17 cellular contexts compared by ENCODE assay signal in the genomic region with DNA sequence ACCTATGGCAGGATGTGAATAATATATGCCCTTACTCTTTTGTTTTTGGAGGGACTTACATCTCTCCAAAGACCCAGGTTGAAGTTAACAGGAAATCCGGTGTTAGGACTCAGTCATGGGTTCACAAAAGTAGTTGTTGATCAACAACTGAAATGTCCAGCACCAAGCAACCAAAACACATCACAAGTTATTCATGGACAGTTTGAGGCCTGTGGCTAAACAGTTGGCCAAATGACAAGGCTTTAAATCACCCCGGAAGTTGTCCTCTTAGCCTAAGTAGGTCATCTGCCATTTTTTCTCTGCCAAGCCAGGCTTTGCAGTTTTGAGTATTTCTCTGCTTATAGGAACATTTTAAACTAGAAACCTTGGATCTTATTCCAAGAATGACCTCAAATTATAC.
DNase-seq lines count a peak whose midpoint lies in the region; ATAC-seq, FAIRE-seq and TF ChIP-seq lines count a peak whose summit lies in the region.
"Had no signal": no experiment of that assay in that cellular context is flagged by ENCODE, and none has a peak within 500 bp of the region (broad histone marks: within the 10 kb centered on the region; RNA-seq: fewer than 3 reads in every experiment).

No MANE protein-coding gene starts in this region.

- H3K9me3 Mint-ChIP-seq in CD4-positive, CD25-positive, alpha-beta regulatory T cell = no peaks in the 10 kb centered on the region
- H3K9me3 Mint-ChIP-seq in HFFc6 = no peaks in the 10 kb centered on the region
- no peaks in the 10 kb centered on the region for H3K9me3 Mint-ChIP-seq in astrocyte (ENCODE audit: unreplicated experiment)

- no peaks in the 10 kb centered on the region for H4K20me1 ChIP-seq in astrocyte (ENCODE audit: insufficient read depth, low read length)

- peak in 1 of 2 donors; percentile 15 for ATAC-seq in CD4-positive, CD25-positive, alpha-beta regulatory T cell (ENCODE audit: low read depth in 2 of 2)
- ATAC-seq in pancreas = no peak
- no peak for ATAC-seq in left colon

- peak overlapping the region; percentile 57 for H3K27ac ChIP-seq in CD4-positive, CD25-positive, alpha-beta regulatory T cell (ENCODE audit: insufficient read depth, low read length, poor library complexity, severe bottlenecking)
- H3K27ac ChIP-seq in astrocyte (ENCODE audit: low read depth, low read length) (no peak overlapping the region), mesenchymal stem cell (ENCODE audit: low read length, poor library complexity, severe bottlenecking) (no peak overlapping the region), pancreas (no peak overlapping the region)
- H3K27ac ChIP-seq: hepatocyte, ovary, VCaP had no signal

- H3K4me3 ChIP-seq in CD4-positive, CD25-positive, alpha-beta regulatory T cell (ENCODE audit: low read depth, low read length) = no peak overlapping the region
- no peak overlapping the region for H3K4me3 ChIP-seq in astrocyte (ENCODE audit: insufficient read depth, low read depth, low read length)
- H3K4me3 ChIP-seq in mesenchymal stem cell (ENCODE audit: insufficient read depth in 1 of 2, low read depth in 1 of 2, low read length in 2 of 2) = no peak overlapping the region
- no peak overlapping the region for H3K4me3 ChIP-seq in pancreas
- H3K4me3 ChIP-seq: hepatocyte, ovary had no signal

- no peak overlapping the region for H2BK120ac ChIP-seq in mesenchymal stem cell (ENCODE audit: low read depth, low read length)

- H3K14ac ChIP-seq in mesenchymal stem cell (ENCODE audit: low read length in 2 of 2) = no peak overlapping the region

- H3K23ac ChIP-seq in mesenchymal stem cell (ENCODE audit: low read length in 2 of 2) = no peak overlapping the region

- no peak overlapping the region for H3K18ac ChIP-seq in mesenchymal stem cell (ENCODE audit: low read depth in 1 of 2, low read length in 2 of 2)

- peaks cover 40% of the 10 kb centered on the region for H3K36me3 ChIP-seq in CD4-positive, CD25-positive, alpha-beta regulatory T cell (ENCODE audit: control insufficient read depth, insufficient read depth, low read length)
- H3K36me3 ChIP-seq in astrocyte (ENCODE audit: insufficient read depth, low read length) = no peaks in the 10 kb centered on the region
- H3K36me3 ChIP-seq in mesenchymal stem cell (ENCODE audit: control insufficient read depth in 1 of 2, insufficient read depth in 2 of 2, low read depth in 1 of 2, low read length in 2 of 2) = peaks cover 0 to 9% of the 10 kb centered on the region in 2 experiments
- H3K36me3 ChIP-seq in pancreas = no peaks in the 10 kb centered on the region
- H3K36me3 ChIP-seq: ovary had no signal

- H2BK12ac ChIP-seq in mesenchymal stem cell (ENCODE audit: low read length in 2 of 2) = no peak overlapping the region

- H4K8ac ChIP-seq in mesenchymal stem cell (ENCODE audit: low read length) = no peak overlapping the region

- TF ChIP-seq CTCF in HFFc6 (IDR thresholded peaks at IDR 0.05) (no peak), astrocyte (IDR thresholded peaks at IDR 0.05; ENCODE audit: insufficient read depth, low read depth, low read length) (no peak), pancreas (IDR thresholded peaks at IDR 0.05) (no peak)

- WGBS in mesenchymal stem cell = 87% methylated on average over 2 of the region's 2 CpGs
- WGBS in pancreas, 2 donors = 63 to 71% methylated on average over 2 of the region's 2 CpGs

- no peak overlapping the region for H4K91ac ChIP-seq in mesenchymal stem cell (ENCODE audit: low read length)

- H3K4ac ChIP-seq in mesenchymal stem cell (ENCODE audit: low read depth in 1 of 2, low read length in 2 of 2) = no peak overlapping the region

- H2BK5ac ChIP-seq in mesenchymal stem cell (ENCODE audit: low read depth, low read length, poor library complexity, severe bottlenecking) = no peak overlapping the region

- no peaks in the 10 kb centered on the region for H3K79me2 ChIP-seq in astrocyte (ENCODE audit: insufficient read depth, low read length)
- H3K79me2 ChIP-seq: hepatocyte had no signal

- no peak overlapping the region for H3K4me2 ChIP-seq in astrocyte (ENCODE audit: low read length)
- H3K4me2 ChIP-seq in mesenchymal stem cell (ENCODE audit: low read length, poor library complexity, severe bottlenecking) = no peak overlapping the region
- H3K4me2 ChIP-seq: hepatocyte had no signal

- H3K9me3 ChIP-seq in CD4-positive, CD25-positive, alpha-beta regulatory T cell (ENCODE audit: control insufficient read depth in 2 of 2, low read length in 2 of 2) = no peaks in the 10 kb centered on the region
- H3K9me3 ChIP-seq in astrocyte (ENCODE audit: insufficient read depth, low read depth, low read length) (no peaks in the 10 kb centered on the region), mesenchymal stem cell (ENCODE audit: control insufficient read depth, low read length) (no peaks in the 10 kb centered on the region), pancreas (no peaks in the 10 kb centered on the region)
- H3K9me3 ChIP-seq: ovary had no signal

- peak overlapping the region; percentile 65 to 89 (median 73) for H3K27ac Mint-ChIP-seq in CD4-positive, CD25-positive, alpha-beta regulatory T cell
- peak overlapping the region; percentile 34; the same call in 1 of the 2 replicates for H3K27ac Mint-ChIP-seq in HFFc6
- no peak overlapping the region for H3K27ac Mint-ChIP-seq in astrocyte (ENCODE audit: unreplicated experiment)

- H3K79me1 ChIP-seq in mesenchymal stem cell (replicated peaks; ENCODE audit: low read length, poor library complexity, severe bottlenecking) = no peaks in the 10 kb centered on the region

- no peak overlapping the region for H3K9ac ChIP-seq in astrocyte (ENCODE audit: low read length)
- H3K9ac ChIP-seq in mesenchymal stem cell (ENCODE audit: low read length) = peak overlapping the region; percentile 54

- H2AFZ ChIP-seq in astrocyte (ENCODE audit: low read depth, low read length) = no peak overlapping the region
- H2AFZ ChIP-seq in mesenchymal stem cell (ENCODE audit: low read depth, low read length) = no peak overlapping the region
- H2AFZ ChIP-seq: hepatocyte had no signal

- H3K4me3 Mint-ChIP-seq in CD4-positive, CD25-positive, alpha-beta regulatory T cell = peak overlapping the region in 1 of 4 donors; percentile 30
- H3K4me3 Mint-ChIP-seq in HFFc6 (no peak overlapping the region), astrocyte (ENCODE audit: unreplicated experiment) (no peak overlapping the region)

- intact Hi-C loops in pancreas (cut with DNase I) = no loop called here
- intact Hi-C loops in left colon (cut with DNase I, micrococcal nuclease) = no loop called here

- H3K4me1 ChIP-seq in CD4-positive, CD25-positive, alpha-beta regulatory T cell (ENCODE audit: control insufficient read depth, insufficient read depth, low read length, poor library complexity, severe bottlenecking) = peaks cover 44% of the 10 kb centered on the region
- H3K4me1 ChIP-seq in astrocyte (ENCODE audit: insufficient read depth, low read length) = no peaks in the 10 kb centered on the region
- peaks cover 4% of the 10 kb centered on the region for H3K4me1 ChIP-seq in mesenchymal stem cell (ENCODE audit: control insufficient read depth, insufficient read depth, low read depth, low read length)
- H3K4me1 ChIP-seq in pancreas = no peaks in the 10 kb centered on the region

- FAIRE-seq in astrocyte (lab: Jason Lieb, UNC) = no peak
- no peak for FAIRE-seq in pancreas (lab: Jason Lieb, UNC)

- H2AK5ac ChIP-seq in mesenchymal stem cell (ENCODE audit: low read length, severe bottlenecking) = no peak overlapping the region

- peaks cover 4% of the 10 kb centered on the region for H3K27me3 Mint-ChIP-seq in CD4-positive, CD25-positive, alpha-beta regulatory T cell
- H3K27me3 Mint-ChIP-seq in HFFc6 (ENCODE audit: insufficient read depth) (peaks cover 2% of the 10 kb centered on the region; the same call in 1 of the 2 replicates), astrocyte (ENCODE audit: low read depth, unreplicated experiment) (peaks cover 2% of the 10 kb centered on the region)

- H3K36me3 Mint-ChIP-seq in CD4-positive, CD25-positive, alpha-beta regulatory T cell = peaks cover 23% of the 10 kb centered on the region
- H3K36me3 Mint-ChIP-seq in HFFc6 (ENCODE audit: low read depth) = no peaks in the 10 kb centered on the region
- no peaks in the 10 kb centered on the region for H3K36me3 Mint-ChIP-seq in astrocyte (ENCODE audit: low read depth, unreplicated experiment)

- H3K27me3 ChIP-seq in CD4-positive, CD25-positive, alpha-beta regulatory T cell (ENCODE audit: control insufficient read depth, insufficient read depth, low read length) = no peaks in the 10 kb centered on the region
- H3K27me3 ChIP-seq in astrocyte (ENCODE audit: insufficient read depth, low read length) (no peaks in the 10 kb centered on the region), mesenchymal stem cell (ENCODE audit: control insufficient read depth in 1 of 2, insufficient read depth in 1 of 2, low read length in 2 of 2) (no peaks in the 10 kb centered on the region), pancreas (no peaks in the 10 kb centered on the region)
- H3K27me3 ChIP-seq: hepatocyte, ovary had no signal

- DNase-seq in CD4-positive, CD25-positive, alpha-beta regulatory T cell = no peak
- no peak for DNase-seq in HFFc6
- DNase-seq in astrocyte (ENCODE audit: low read depth) = peak; percentile 4
- peak; percentile 38 for DNase-seq in mesenchymal stem cell
- no peak for DNase-seq in NK-92 (lab: John Stamatoyannopoulos, UW; ENCODE audit: unreplicated experiment)
- DNase-seq in NCI-H2081 treated with DMSO at 0.1 percent for 48 hours (lab: John Stamatoyannopoulos, UW) = no peak
- no peak for DNase-seq in pancreas
- no peak for DNase-seq in left colon
- DNase-seq: activated effector memory CD4-positive, alpha-beta T cell treated with Interleukin-2 at 50 U/mL for 16 hours; effector memory CD4-positive, alpha-beta T cell; GOT3; NCI-H1092 treated with DMSO at 0.1 percent for 48 hours; NCI-H510A; ovary; SIG-M5 had no signal

- peaks cover 12 to 70% (median 48%) of the 10 kb centered on the region in 4 donors for H3K4me1 Mint-ChIP-seq in CD4-positive, CD25-positive, alpha-beta regulatory T cell
- H3K4me1 Mint-ChIP-seq in HFFc6 (ENCODE audit: low read depth) (no peaks in the 10 kb centered on the region; the same call in 1 of the 2 replicates), astrocyte (ENCODE audit: low read depth, unreplicated experiment) (no peaks in the 10 kb centered on the region)

- H2BK15ac ChIP-seq in mesenchymal stem cell (ENCODE audit: low read depth, poor library complexity, severe bottlenecking) = no peak overlapping the region

Comparison
In these comparisons a context has a peak if more than half of its experiments do, and no peak if none do; other contexts are left out.
1. DNase-seq: peak in astrocyte (single experiment) and mesenchymal stem cell (single experiment); none in CD4-positive, CD25-positive, alpha-beta regulatory T cell (0 of 3), HFFc6 (single experiment), NK-92 (single experiment), NCI-H2081 treated with DMSO at 0.1 percent for 48 hours (single experiment), pancreas (0 of 6) and left colon (0 of 2).